1 cellular context compared by ENCODE assay signal in the genomic region with DNA sequence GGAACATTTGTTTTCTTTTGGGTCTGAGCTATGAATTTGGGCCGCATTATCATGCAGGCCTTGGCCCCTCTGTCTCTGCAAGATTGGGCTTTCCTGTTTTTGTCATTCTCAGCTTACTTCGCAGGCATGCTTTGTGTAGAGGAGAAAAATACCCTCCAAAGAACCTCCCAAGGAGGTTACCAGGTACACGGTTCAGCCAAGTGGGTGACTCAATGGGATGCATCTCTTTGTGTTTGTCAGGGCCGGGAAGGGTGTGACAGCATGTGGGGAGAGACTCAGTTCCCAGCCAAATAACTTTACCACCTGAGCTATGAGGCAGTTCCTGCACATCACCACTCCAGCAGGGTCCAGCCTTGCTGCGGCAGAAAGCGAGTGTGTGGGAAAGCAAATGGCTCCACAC.
TF ChIP-seq lines count a peak whose summit lies in the region.

No MANE protein-coding gene starts in this region.

TF ChIP-seq in K562, 482 proteins besides CTCF, POLR2A, EP300 and RAD21 (continued from another document):
- TF ChIP-seq C11orf30 (IDR thresholded peaks at IDR 0.05; ENCODE audit: low read depth) (no peak), SOX6 (IDR thresholded peaks at IDR 0.05) (no peak), NFE2 (IDR thresholded peaks at IDR 0.05; ENCODE audit: low read depth) (no peak), PURB (CRISPR knock-in tag; IDR thresholded peaks at IDR 0.05; ENCODE audit: low read depth) (0 out of 2 replicates have a peak, but pooled peaks have one; percentile 24), TBL1XR1 (IDR thresholded peaks at IDR 0.05; ENCODE audit: low read length in 2 of 2) (0 out of 4 replicates have a peak, but pooled peaks of 1 of the 2 experiments have one; percentile 18), IRF2 (CRISPR knock-in tag; IDR thresholded peaks at IDR 0.05) (0 out of 2 replicates have a peak, but pooled peaks have one; percentile 41), TBP (optimal IDR thresholded peaks at IDR 0.05; ENCODE audit: low read depth, low read length) (peak; percentile 23), HNRNPLL (IDR thresholded peaks at IDR 0.05; ENCODE audit: low read depth, low read length, poor library complexity, severe bottlenecking) (peak; percentile 15), ATF1 (CRISPR knock-in tag; IDR thresholded peaks at IDR 0.05) (no peak), ATF1 (tag; IDR thresholded peaks at IDR 0.05) (no peak), NR1H2 (CRISPR knock-in tag; IDR thresholded peaks at IDR 0.05) (no peak), TOE1 (IDR thresholded peaks at IDR 0.05; ENCODE audit: borderline replicate concordance) (no peak), TOE1 (CRISPR knock-in tag; IDR thresholded peaks at IDR 0.05; ENCODE audit: borderline replicate concordance, low read depth) (0 out of 2 replicates have a peak, but pooled peaks have one; percentile 77), ZNF282 (CRISPR knock-in tag; IDR thresholded peaks at IDR 0.05) (no peak), MTF1 (CRISPR knock-in tag; IDR thresholded peaks at IDR 0.05; ENCODE audit: borderline replicate concordance) (no peak), RCOR1 (IDR thresholded peaks at IDR 0.05; ENCODE audit: borderline replicate concordance in 1 of 2, low read depth in 2 of 2, low read length in 2 of 2) (no peak)
- TF ChIP-seq, protein P1, sequence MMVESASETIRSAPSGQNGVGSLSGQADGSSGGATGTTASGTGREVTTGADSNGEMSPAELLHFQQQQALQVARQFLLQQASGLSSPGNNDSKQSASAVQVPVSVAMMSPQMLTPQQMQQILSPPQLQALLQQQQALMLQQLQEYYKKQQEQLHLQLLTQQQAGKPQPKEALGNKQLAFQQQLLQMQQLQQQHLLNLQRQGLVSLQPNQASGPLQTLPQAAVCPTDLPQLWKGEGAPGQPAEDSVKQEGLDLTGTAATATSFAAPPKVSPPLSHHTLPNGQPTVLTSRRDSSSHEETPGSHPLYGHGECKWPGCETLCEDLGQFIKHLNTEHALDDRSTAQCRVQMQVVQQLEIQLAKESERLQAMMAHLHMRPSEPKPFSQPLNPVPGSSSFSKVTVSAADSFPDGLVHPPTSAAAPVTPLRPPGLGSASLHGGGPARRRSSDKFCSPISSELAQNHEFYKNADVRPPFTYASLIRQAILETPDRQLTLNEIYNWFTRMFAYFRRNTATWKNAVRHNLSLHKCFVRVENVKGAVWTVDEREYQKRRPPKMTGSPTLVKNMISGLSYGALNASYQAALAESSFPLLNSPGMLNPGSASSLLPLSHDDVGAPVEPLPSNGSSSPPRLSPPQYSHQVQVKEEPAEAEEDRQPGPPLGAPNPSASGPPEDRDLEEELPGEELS (CRISPR knock-in tag; IDR thresholded peaks at IDR 0.05; ENCODE audit: borderline replicate concordance): no peak
- TF ChIP-seq, protein P2, sequence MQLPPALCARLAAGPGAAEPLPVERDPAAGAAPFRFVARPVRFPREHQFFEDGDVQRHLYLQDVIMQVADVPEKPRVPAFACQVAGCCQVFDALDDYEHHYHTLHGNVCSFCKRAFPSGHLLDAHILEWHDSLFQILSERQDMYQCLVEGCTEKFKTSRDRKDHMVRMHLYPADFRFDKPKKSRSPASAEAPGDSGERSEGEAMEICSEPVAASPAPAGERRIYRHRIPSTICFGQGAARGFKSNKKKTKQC (CRISPR knock-in tag; IDR thresholded peaks at IDR 0.05): peak; percentile 71; the same call in 1 of the 2 replicates
- TF ChIP-seq, protein P3, sequence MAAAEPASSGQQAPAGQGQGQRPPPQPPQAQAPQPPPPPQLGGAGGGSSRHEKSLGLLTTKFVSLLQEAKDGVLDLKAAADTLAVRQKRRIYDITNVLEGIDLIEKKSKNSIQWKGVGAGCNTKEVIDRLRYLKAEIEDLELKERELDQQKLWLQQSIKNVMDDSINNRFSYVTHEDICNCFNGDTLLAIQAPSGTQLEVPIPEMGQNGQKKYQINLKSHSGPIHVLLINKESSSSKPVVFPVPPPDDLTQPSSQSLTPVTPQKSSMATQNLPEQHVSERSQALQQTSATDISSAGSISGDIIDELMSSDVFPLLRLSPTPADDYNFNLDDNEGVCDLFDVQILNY (CRISPR knock-in tag; IDR thresholded peaks at IDR 0.05): 0 out of 2 replicates have a peak, but pooled peaks have one; percentile 47
- TF ChIP-seq, protein P4, sequence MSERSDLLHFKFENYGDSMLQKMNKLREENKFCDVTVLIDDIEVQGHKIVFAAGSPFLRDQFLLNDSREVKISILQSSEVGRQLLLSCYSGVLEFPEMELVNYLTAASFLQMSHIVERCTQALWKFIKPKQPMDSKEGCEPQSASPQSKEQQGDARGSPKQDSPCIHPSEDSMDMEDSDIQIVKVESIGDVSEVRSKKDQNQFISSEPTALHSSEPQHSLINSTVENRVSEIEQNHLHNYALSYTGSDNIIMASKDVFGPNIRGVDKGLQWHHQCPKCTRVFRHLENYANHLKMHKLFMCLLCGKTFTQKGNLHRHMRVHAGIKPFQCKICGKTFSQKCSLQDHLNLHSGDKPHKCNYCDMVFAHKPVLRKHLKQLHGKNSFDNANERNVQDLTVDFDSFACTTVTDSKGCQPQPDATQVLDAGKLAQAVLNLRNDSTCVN (CRISPR knock-in tag; IDR thresholded peaks at IDR 0.05): no peak
